ENCODE assay signal across 28 cellular contexts in genomic region chr5:100824635-100825034, GRCh38.
"Had no signal": no experiment of that assay in that cellular context is flagged by ENCODE, and none has a peak within 500 bp of the region (broad histone marks: within the 10 kb centered on the region; RNA-seq: fewer than 3 reads in every experiment).

No MANE protein-coding gene starts in this region.

- H3K27me3 ChIP-seq: neutrophil, pancreas, right lobe of liver, sigmoid colon, suprapubic skin, testis, tibial artery, transverse colon, upper lobe of left lung, vagina had no signal

- H3K4me1 ChIP-seq: pancreas, prostate gland, right lobe of liver, sigmoid colon, testis, tibial artery had no signal

- H3K36me3 Mint-ChIP-seq: naive B cell had no signal

- H3K27ac ChIP-seq: pancreas, prostate gland, right lobe of liver, sigmoid colon, suprapubic skin, testis, tibial artery, transverse colon, upper lobe of left lung, vagina had no signal

- H3K4me3 Mint-ChIP-seq: naive B cell; naive thymus-derived CD8-positive, alpha-beta T cell; nephron progenitor cell; neural crest cell; stimulated activated memory B cell treated with anti-CD40 and anti-IgM and Interleukin-4, amounts not matched to agents 10 μg/mL and 1 μg/mL and 100 μg/mL, for 72 hours; stimulated activated naive CD8-positive, alpha-beta T cell treated with anti-CD3 and anti-CD28 coated beads, Interleukin-15, amount 100 ng/mL, for 72 hours had no signal

- H3K27me3 Mint-ChIP-seq: naive B cell; naive thymus-derived CD8-positive, alpha-beta T cell; stimulated activated memory B cell treated with anti-CD40 and anti-IgM and Interleukin-4, amounts not matched to agents 10 μg/mL and 1 μg/mL and 100 μg/mL, for 72 hours; stimulated activated naive CD8-positive, alpha-beta T cell treated with anti-CD3 and anti-CD28 coated beads, Interleukin-15, amount 100 ng/mL, for 72 hours had no signal

- DNase-seq: naive B cell; naive thymus-derived CD8-positive, alpha-beta T cell; nephron progenitor cell; nucleus accumbens; pancreas; retina; right cardiac atrium; right lobe of liver; sigmoid colon; small intestine; stimulated activated CD4-positive, alpha-beta T cell treated with anti-CD3 and anti-CD28 coated beads, Interleukin-15, amount 100 ng/mL, for 24 hours; stimulated activated CD4-positive, alpha-beta T cell treated with anti-CD3 and anti-CD28 coated beads, Interleukin-2, amount 100 ng/mL, for 24 hours; stimulated activated CD4-positive, alpha-beta T cell treated with anti-CD3 and anti-CD28 coated beads, Interleukin-2, amount 100 ng/mL, for 48 hours; stimulated activated CD4-positive, alpha-beta T cell treated with anti-CD3 and anti-CD28 coated beads, Interleukin-4, amount 100 ng/mL, for 24 hours; stimulated activated naive CD4-positive, alpha-beta T cell; stimulated activated naive CD8-positive, alpha-beta T cell treated with anti-CD3 and anti-CD28 coated beads, Interleukin-15, amount 100 ng/mL, for 72 hours; stimulated activated naive CD8-positive, alpha-beta T cell treated with anti-CD3 and anti-CD28 coated beads, Interleukin-15, Interleukin-2, amounts not matched to agents 100 U/mL and 50 U/mL, for 24 hours; substantia nigra; testis; tibial artery; transverse colon; upper lobe of left lung had no signal

- H3K9me3 ChIP-seq: neutrophil, pancreas, prostate gland, right lobe of liver, sigmoid colon, suprapubic skin, testis, tibial artery, transverse colon, upper lobe of left lung, vagina had no signal

- H3K36me3 ChIP-seq: neutrophil, pancreas, prostate gland, right lobe of liver, sigmoid colon, suprapubic skin, tibial artery, transverse colon, upper lobe of left lung, vagina had no signal

- H3K4me3 ChIP-seq: pancreas, prostate gland, right lobe of liver, sigmoid colon, suprapubic skin, testis, tibial artery, transverse colon, upper lobe of left lung, vagina had no signal

- H3K9me3 Mint-ChIP-seq: naive B cell; nephron progenitor cell; neural crest cell; stimulated activated memory B cell treated with anti-CD40 and anti-IgM and Interleukin-4, amounts not matched to agents 10 μg/mL and 1 μg/mL and 100 μg/mL, for 72 hours; stimulated activated naive CD8-positive, alpha-beta T cell treated with anti-CD3 and anti-CD28 coated beads, Interleukin-15, amount 100 ng/mL, for 72 hours had no signal

- H3K27ac Mint-ChIP-seq: naive thymus-derived CD8-positive, alpha-beta T cell; nephron progenitor cell; stimulated activated memory B cell treated with anti-CD40 and anti-IgM and Interleukin-4, amounts not matched to agents 10 μg/mL and 1 μg/mL and 100 μg/mL, for 72 hours; stimulated activated naive CD8-positive, alpha-beta T cell treated with anti-CD3 and anti-CD28 coated beads, Interleukin-15, amount 100 ng/mL, for 72 hours had no signal

- ATAC-seq: naive thymus-derived CD8-positive, alpha-beta T cell; pancreas; right cardiac atrium; right lobe of liver; stimulated activated memory B cell treated with anti-CD40 and anti-IgM and Interleukin-4, amounts not matched to agents 10 μg/mL and 1 μg/mL and 100 μg/mL, for 72 hours; stimulated activated naive CD8-positive, alpha-beta T cell treated with anti-CD3 and anti-CD28 coated beads, Interleukin-15, amount 100 ng/mL, for 72 hours; stimulated activated naive CD8-positive, alpha-beta T cell treated with anti-CD3 and anti-CD28 coated beads, Interleukin-15, Interleukin-2, amounts not matched to agents 100 U/mL and 50 U/mL, for 24 hours had no signal
